Comparison of ENCODE assay signal across 8 cellular contexts in genomic region chr4:184647391-184648101, GRCh38. TPM values are rescaled to one million over a fixed set of nuclear protein-coding genes. Genes with fewer than 3 reads are reported as not detected.
DNase-seq lines count a peak whose midpoint lies in the region; ATAC-seq, FAIRE-seq and TF ChIP-seq lines count a peak whose summit lies in the region.

No MANE protein-coding gene starts in this region.

- H3F3A ChIP-seq in PC-3 (ENCODE audit: low read length, unreplicated experiment) = no peaks in the 10 kb centered on the region

- BruUV-seq in PC-3 (replicated peaks; lab: Mats Ljungman, UMichigan) = TSS peak; percentile 28
- BruUV-seq in endothelial cell of umbilical vein (replicated peaks; lab: Mats Ljungman, UMichigan) = TSS peak; percentile 32

- peaks cover 77% of the 10 kb centered on the region for H3K79me2 ChIP-seq in DND-41 (ENCODE audit: insufficient read depth, low read length)
- H3K79me2 ChIP-seq in PC-3 (ENCODE audit: low read length) = peaks cover 63% of the 10 kb centered on the region
- H3K79me2 ChIP-seq in endothelial cell of umbilical vein (ENCODE audit: control insufficient read depth, insufficient read depth, low read length) = peaks cover 74% of the 10 kb centered on the region
- H3K79me2 ChIP-seq in parathyroid adenoma = no peaks in the 10 kb centered on the region

- H3K9me2 ChIP-seq in PC-3 (replicated peaks; ENCODE audit: low read length) = no peaks in the 10 kb centered on the region

- CTCF ChIA-PET in PC-3 (lab: Charles Lee) = no interaction called here
- CTCF ChIA-PET in endothelial cell of umbilical vein (lab: Charles Lee) = interaction anchor here (1.1 to 3.9 kb wide), 5 partner anchors 74 to 449 kb away, joined by 3 to 30 read pairs (median 7); partner anchors contain the start of gene CENPU

- H2AFZ ChIP-seq in DND-41 (ENCODE audit: low read depth, low read length) = peak overlapping the region; percentile 90; the same call in 1 of the 2 replicates
- H2AFZ ChIP-seq in PC-3 (ENCODE audit: low read length) = peak overlapping the region; percentile 76; the same call in 1 of the 2 replicates
- H2AFZ ChIP-seq in endothelial cell of umbilical vein (ENCODE audit: low read depth, low read length) = no peak overlapping the region
- H2AFZ ChIP-seq in parathyroid adenoma = peak overlapping the region; percentile 85

- H3K9me3 ChIP-seq in DND-41 (ENCODE audit: insufficient read depth, low read length, severe bottlenecking) (no peaks in the 10 kb centered on the region), PC-3 (ENCODE audit: low read length) (no peaks in the 10 kb centered on the region), endothelial cell of umbilical vein (replicated peaks; ENCODE audit: control insufficient read depth, insufficient read depth, low read length) (no peaks in the 10 kb centered on the region), parathyroid adenoma (ENCODE audit: control insufficient read depth, low read length) (no peaks in the 10 kb centered on the region)

- H3K9me1 ChIP-seq in endothelial cell of umbilical vein (replicated peaks; ENCODE audit: control insufficient read depth, extremely low read depth, insufficient read depth, low read length) = no peaks in the 10 kb centered on the region

- no peaks in the 10 kb centered on the region for H3K27me3 ChIP-seq in DND-41 (ENCODE audit: insufficient read depth, low read length, poor library complexity)
- H3K27me3 ChIP-seq in PC-3 (ENCODE audit: low read length) = no peaks in the 10 kb centered on the region
- no peaks in the 10 kb centered on the region for H3K27me3 ChIP-seq in endothelial cell of umbilical vein (ENCODE audit: control insufficient read depth in 2 of 2, insufficient read depth in 2 of 2, low read length in 2 of 2)
- H3K27me3 ChIP-seq in parathyroid adenoma (ENCODE audit: control insufficient read depth, insufficient read depth, low read length) = no peaks in the 10 kb centered on the region

- no peak for DNase-seq in DND-41
- DNase-seq in PC-3 = peak; percentile 35
- peak; percentile 56 for DNase-seq in endothelial cell of umbilical vein (ENCODE audit: low read depth, low spot score)
- DNase-seq in NCI-H2171 treated with DMSO at 0.1 percent for 48 hours (lab: John Stamatoyannopoulos, UW) = no peak
- no peak for DNase-seq in HuH-7 (ENCODE audit: low spot score)
- DNase-seq in NCI-H2081 treated with DMSO at 0.1 percent for 48 hours (lab: John Stamatoyannopoulos, UW) = no peak

- no peak for ATAC-seq in DND-41 (ENCODE audit: insufficient read depth, low read depth)
- ATAC-seq in PC-3 = peak; percentile 6; the same call in 1 of the 2 replicates
- ATAC-seq in HG02870 (IDR thresholded peaks at IDR 0.05; ENCODE audit: unreplicated experiment) = no peak

- TF ChIP-seq POLR2A in endothelial cell of umbilical vein (IDR thresholded peaks at IDR 0.05; ENCODE audit: low read depth, low read length) = no peak

- peak; percentile 85 for FAIRE-seq in endothelial cell of umbilical vein (lab: Jason Lieb, UNC)

- dilution Hi-C loops in endothelial cell of umbilical vein (cut with MboI; ENCODE audit: extremely low pct_ligation_motif_present, low sequenced_read_pairs) = no loop called here

- peak overlapping the region; percentile 83 to 98 for H3K4me3 ChIP-seq in DND-41 (ENCODE audit: low read depth in 1 of 2, low read length in 2 of 2)
- H3K4me3 ChIP-seq in PC-3 (ENCODE audit: low read length) = peak overlapping the region; percentile 93
- peak overlapping the region; percentile 49 to 89 (median 78) for H3K4me3 ChIP-seq in endothelial cell of umbilical vein (replicated peaks in 1 of 3; ENCODE audit: insufficient read depth in 1 of 3, low read depth in 1 of 3, low read length in 3 of 3)
- H3K4me3 ChIP-seq in parathyroid adenoma (ENCODE audit: low read depth, low read length) = peak overlapping the region; percentile 67

- H4K20me1 ChIP-seq in DND-41 (ENCODE audit: insufficient read depth, low read length) = peaks cover 40% of the 10 kb centered on the region
- no peaks in the 10 kb centered on the region for H4K20me1 ChIP-seq in PC-3 (ENCODE audit: low read length)
- no peaks in the 10 kb centered on the region for H4K20me1 ChIP-seq in endothelial cell of umbilical vein (replicated peaks; ENCODE audit: control insufficient read depth, extremely low read depth, insufficient read depth, low read length)

- H3K27ac ChIP-seq in DND-41 (ENCODE audit: low read length) = peak overlapping the region; percentile 93
- no peak overlapping the region for H3K27ac ChIP-seq in PC-3 (ENCODE audit: low read length)
- H3K27ac ChIP-seq in endothelial cell of umbilical vein (ENCODE audit: insufficient read depth, low read depth, low read length) = peak overlapping the region; percentile 84
- H3K27ac ChIP-seq in parathyroid adenoma = peak overlapping the region; percentile 93

- peak overlapping the region; percentile 93 for H3K4me2 ChIP-seq in DND-41 (ENCODE audit: insufficient read depth, low read length)
- H3K4me2 ChIP-seq in PC-3 (ENCODE audit: low read length) = peak overlapping the region; percentile 90
- peak overlapping the region; percentile 96 for H3K4me2 ChIP-seq in endothelial cell of umbilical vein (ENCODE audit: insufficient read depth, low read length)
- peak overlapping the region; percentile 84 for H3K4me2 ChIP-seq in parathyroid adenoma (ENCODE audit: low read length)

- H3K9ac ChIP-seq in DND-41 (ENCODE audit: low read depth, low read length) = peak overlapping the region; percentile 95
- peak overlapping the region; percentile 84 for H3K9ac ChIP-seq in PC-3 (ENCODE audit: low read length)
- H3K9ac ChIP-seq in endothelial cell of umbilical vein (replicated peaks; ENCODE audit: extremely low read depth, insufficient read depth, low read length) = peak overlapping the region; percentile 98
- H3K9ac ChIP-seq in parathyroid adenoma = no peak overlapping the region

- TF ChIP-seq CTCF in DND-41 (IDR thresholded peaks at IDR 0.05; ENCODE audit: borderline replicate concordance, extremely low read depth, low read length, poor library complexity, severe bottlenecking) (no peak), PC-3 (conservative IDR thresholded peaks at IDR 0.05; ENCODE audit: low read depth, low read length) (no peak), endothelial cell of umbilical vein (IDR thresholded peaks at IDR 0.05; ENCODE audit: extremely low read depth in 1 of 2, insufficient read depth in 1 of 2, low read depth in 1 of 2, low read length in 2 of 2) (no peak), parathyroid adenoma (IDR thresholded peaks at IDR 0.05) (no peak)

- H3K36me3 ChIP-seq in DND-41 (ENCODE audit: insufficient read depth, low read length) (peaks cover 41% of the 10 kb centered on the region), PC-3 (ENCODE audit: low read depth, low read length) (no peaks in the 10 kb centered on the region), endothelial cell of umbilical vein (ENCODE audit: control insufficient read depth in 2 of 2, extremely low read depth in 1 of 2, insufficient read depth in 2 of 2, low read length in 2 of 2) (peaks cover 0 to 2% of the 10 kb centered on the region in 2 experiments), parathyroid adenoma (ENCODE audit: control insufficient read depth, insufficient read depth, low read length) (no peaks in the 10 kb centered on the region)

- intact Hi-C loops in PC-3 (cut with micrococcal nuclease) = loop anchor here (2.0 to 10.0 kb wide), 3 partner anchors 100 to 383 kb away; no protein-coding TSS in a partner anchor
- intact Hi-C loops in endothelial cell of umbilical vein (cut with micrococcal nuclease) = loop anchor here (2.0 to 10.0 kb wide), 3 partner anchors 265 to 1127 kb away; partner anchors contain the start of gene SLC25A4

- POLR2A ChIA-PET in PC-3 (lab: Charles Lee; ENCODE audit: unreplicated experiment) = interaction anchor here (0.5 to 0.6 kb wide), 2 partner anchors 110 to 476 kb away, joined by 3 read pairs; no protein-coding TSS in a partner anchor
- POLR2A ChIA-PET in endothelial cell of umbilical vein (lab: Charles Lee) = interaction anchor here (0.9 to 2.9 kb wide), 3 partner anchors 86 to 173 kb away, joined by 3 to 17 read pairs (median 10); partner anchors contain the start of genes CENPU and IRF2

- H3K4me1 ChIP-seq in DND-41 (ENCODE audit: insufficient read depth, low read length) (peaks cover 44% of the 10 kb centered on the region), PC-3 (ENCODE audit: insufficient read depth, low read length) (peaks cover 21% of the 10 kb centered on the region), endothelial cell of umbilical vein (ENCODE audit: control insufficient read depth, extremely low read depth, insufficient read depth, low read length) (peaks cover 53% of the 10 kb centered on the region), parathyroid adenoma (peaks cover 4% of the 10 kb centered on the region)

TF ChIP-seq in endothelial cell of umbilical vein, 7 proteins besides CTCF, POLR2A, EP300 and RAD21 (continues in another document):
- TF ChIP-seq GATA2 (IDR thresholded peaks at IDR 0.05; ENCODE audit: insufficient read depth, insufficient read length, low read depth, low read length) (no peak), JUN (IDR thresholded peaks at IDR 0.05; ENCODE audit: borderline replicate concordance, insufficient read depth, insufficient read length, low read depth) (peak; percentile 17), MAX (IDR thresholded peaks at IDR 0.05; ENCODE audit: insufficient read depth, insufficient read length) (no peak)

RNA-seq across cellular contexts. Expression of gene CASP3, which starts 1.7 kb away (rescaled TPM):
- total RNA-seq in PC-3 (2014; rRNA removed) = 11.1 and 13.2 TPM in 2 replicates
- total RNA-seq in endothelial cell of umbilical vein = 54.5 and 66.1 TPM in 2 replicates
- polyA plus RNA-seq in endothelial cell of umbilical vein = 17.9 and 26.0 TPM in 2 replicates
- 30.9 and 31.4 TPM in 2 replicates for polyA plus RNA-seq in endothelial cell of umbilical vein (2011; cell fraction: cytosol; rRNA removed)
- polyA plus RNA-seq in endothelial cell of umbilical vein (2011; cell fraction: nucleus; rRNA removed) = 27.7 and 41.8 TPM in 2 replicates
- polyA plus RNA-seq in endothelial cell of umbilical vein (2012) = 45.2 and 68.0 TPM in 2 replicates
- polyA minus RNA-seq in endothelial cell of umbilical vein = 18.8 and 21.0 TPM in 2 replicates
- polyA minus RNA-seq in endothelial cell of umbilical vein (2011; cell fraction: cytosol; rRNA and poly(A)+ RNA removed) = 8.2 TPM
- 11.9 and 17.1 TPM in 2 replicates for polyA minus RNA-seq in endothelial cell of umbilical vein (2011; cell fraction: nucleus; rRNA and poly(A)+ RNA removed)

RNA-seq across cellular contexts. Expression of gene PRIMPOL, which starts 2.0 kb away (rescaled TPM):
- 9.3 and 9.4 TPM in 2 replicates for total RNA-seq in PC-3 (2014; rRNA removed)
- 11.1 and 13.6 TPM in 2 replicates for total RNA-seq in endothelial cell of umbilical vein
- 3.6 and 5.9 TPM in 2 replicates for polyA plus RNA-seq in endothelial cell of umbilical vein
- 6.5 and 6.6 TPM in 2 replicates for polyA plus RNA-seq in endothelial cell of umbilical vein (2011; cell fraction: cytosol; rRNA removed)
- polyA plus RNA-seq in endothelial cell of umbilical vein (2011; cell fraction: nucleus; rRNA removed) = 11.2 and 12.4 TPM in 2 replicates
- polyA plus RNA-seq in endothelial cell of umbilical vein (2012) = 10.3 and 10.4 TPM in 2 replicates
- 2.0 and 2.9 TPM in 2 replicates for polyA minus RNA-seq in endothelial cell of umbilical vein
- 5.5 TPM for polyA minus RNA-seq in endothelial cell of umbilical vein (2011; cell fraction: cytosol; rRNA and poly(A)+ RNA removed)
- 2.6 and 4.8 TPM in 2 replicates for polyA minus RNA-seq in endothelial cell of umbilical vein (2011; cell fraction: nucleus; rRNA and poly(A)+ RNA removed)

Comparison
In these comparisons a context has a peak if more than half of its experiments do, and no peak if none do; other contexts are left out.
1. DNase-seq: peak in PC-3 (single experiment) and endothelial cell of umbilical vein (single experiment); none in DND-41 (single experiment), NCI-H2171 treated with DMSO at 0.1 percent for 48 hours (single experiment), HuH-7 (single experiment) and NCI-H2081 treated with DMSO at 0.1 percent for 48 hours (single experiment).
2. Peak in every context shown above with its lines, with median percentiles within 50 percentile points of each other: H3K4me2 ChIP-seq and H3K4me3 ChIP-seq.